Comparison of ENCODE assay signal across 8 cellular contexts in genomic region chr11:62561677-62562230, GRCh38. TPM values are rescaled to one million over a fixed set of nuclear protein-coding genes. Genes with fewer than 3 reads are reported as not detected.
DNase-seq lines count a peak whose midpoint lies in the region; ATAC-seq, FAIRE-seq and TF ChIP-seq lines count a peak whose summit lies in the region.
"Not testable (repeated sequence)": the region's sequence is repeated elsewhere in the genome, so short reads cannot be mapped to it uniquely, and the experiment has no call there.

No MANE protein-coding gene starts in this region.

- not testable (repeated sequence) for TF ChIP-seq RAD21 in A549 (conservative IDR thresholded peaks at IDR 0.05 in 1 of 2, IDR thresholded peaks at IDR 0.05 in 1 of 2)

- H3T11ph ChIP-seq in H9 (ENCODE audit: low read length) = not testable (repeated sequence)

- H3K27me3 ChIP-seq in H9 (ENCODE audit: insufficient read depth, low read length); hepatocyte; stomach: not testable (repeated sequence)

- not testable (repeated sequence) for TF ChIP-seq CTCF in A549 (IDR thresholded peaks at IDR 0.05); H9 (conservative IDR thresholded peaks at IDR 0.05); MCF 10A (IDR thresholded peaks at IDR 0.05; ENCODE audit: unreplicated experiment); hepatocyte (IDR thresholded peaks at IDR 0.05; ENCODE audit: poor library complexity); natural killer cell (IDR thresholded peaks at IDR 0.05); stomach (IDR thresholded peaks at IDR 0.05)

- H3K4me1 Mint-ChIP-seq in H9 = peaks cover 50% of the 10 kb centered on the region in 2 experiments
- H3K4me1 Mint-ChIP-seq in activated T-cell treated with anti-CD3 and anti-CD28 coated beads, Interleukin-2, amount 50 U/mL, for 72 hours (ENCODE audit: low read depth) = peaks cover 75% of the 10 kb centered on the region
- peaks cover 46% of the 10 kb centered on the region for H3K4me1 Mint-ChIP-seq in MCF 10A (ENCODE audit: insufficient read depth, unreplicated experiment)
- H3K4me1 Mint-ChIP-seq in natural killer cell = peaks cover 34 to 49% of the 10 kb centered on the region in 2 donors

- not testable (repeated sequence) for H3K79me1 ChIP-seq in H9 (ENCODE audit: insufficient read depth, low read depth, low read length, poor library complexity, severe bottlenecking)

- not testable (repeated sequence) for H3K79me2 ChIP-seq in H9 (ENCODE audit: insufficient read depth, low read length)
- H3K79me2 ChIP-seq in hepatocyte = peaks cover 48% of the 10 kb centered on the region

- H3K4me2 ChIP-seq in A549 = peak overlapping the region; percentile 46; the same call in 2 of the 3 replicates
- H3K4me2 ChIP-seq in H9 (ENCODE audit: insufficient read depth, insufficient read length, low read length); hepatocyte: not testable (repeated sequence)

- peak overlapping the region; percentile 18 to 60 for H3K4me3 Mint-ChIP-seq in H9
- not testable (repeated sequence) for H3K4me3 Mint-ChIP-seq in activated T-cell treated with anti-CD3 and anti-CD28 coated beads, Interleukin-2, amount 50 U/mL, for 72 hours; natural killer cell
- peak overlapping the region; percentile 2 for H3K4me3 Mint-ChIP-seq in MCF 10A (ENCODE audit: unreplicated experiment)

- H3K9me3 ChIP-seq in A549; H9 (ENCODE audit: control insufficient read depth, low read depth, low read length); SK-N-MC (ENCODE audit: low read depth, low read length); hepatocyte (ENCODE audit: low read depth); stomach: not testable (repeated sequence)

- not testable (repeated sequence) for H2AK5ac ChIP-seq in H9 (ENCODE audit: insufficient read length, low read length)

- H4K8ac ChIP-seq in H9 (replicated peaks; ENCODE audit: insufficient read length, low read depth, low read length) = not testable (repeated sequence)

- not testable (repeated sequence) for H3K9ac ChIP-seq in H9 (ENCODE audit: extremely low read depth, insufficient read length, low read length); SK-N-MC (ENCODE audit: insufficient read length)

- H3K18ac ChIP-seq in H9 (ENCODE audit: insufficient read length, low read depth, low read length) = not testable (repeated sequence)

- not testable (repeated sequence) for H4K20me1 ChIP-seq in H9 (ENCODE audit: control insufficient read depth, insufficient read depth, insufficient read length)
- peaks cover 12% of the 10 kb centered on the region for H4K20me1 ChIP-seq in hepatocyte (ENCODE audit: insufficient read depth, poor library complexity, severe bottlenecking)

- H3K27ac ChIP-seq in A549 (peak overlapping the region in 1 of 2 experiments; percentile 32; a peak in 1 of 6 replicates), SK-N-MC (peak overlapping the region; percentile 37; the same call in 1 of the 2 replicates), hepatocyte (peak overlapping the region; percentile 79), stomach (peak overlapping the region in 4 of 5 donors; percentile 81 to 97 (median 95))
- not testable (repeated sequence) for H3K27ac ChIP-seq in H9 (ENCODE audit: insufficient read length, low read depth, low read length)

- H3K27ac Mint-ChIP-seq in H9 (peak overlapping the region; percentile 13 to 97 (median 87)), MCF 10A (ENCODE audit: low read depth, unreplicated experiment) (peak overlapping the region; percentile 72), natural killer cell (peak overlapping the region; percentile 3 to 42)
- H3K27ac Mint-ChIP-seq in activated T-cell treated with anti-CD3 and anti-CD28 coated beads, Interleukin-2, amount 50 U/mL, for 72 hours = peak overlapping the region; percentile 87

- intact Hi-C loops in MCF 10A (cut with micrococcal nuclease); natural killer cell (cut with micrococcal nuclease); stomach (cut with DNase I; ENCODE audit: low total_unique reads): not testable (repeated sequence)

- not testable (repeated sequence) for H4K5ac ChIP-seq in H9 (ENCODE audit: insufficient read length, low read depth, low read length)

- not testable (repeated sequence) for BruUV-seq in MCF 10A (replicated peaks; lab: Mats Ljungman, UMichigan)

- DNase-seq in A549 (ENCODE audit: low read depth in 1 of 2, low spot score in 1 of 2); SK-N-MC (ENCODE audit: low read depth, low spot score); activated T-cell treated with anti-CD3 and anti-CD28 coated beads, Interleukin-2, amount 50 U/mL, for 72 hours; MCF 10A (ENCODE audit: unreplicated experiment); hepatocyte (ENCODE audit: low spot score); natural killer cell; stomach: not testable (repeated sequence)
- DNase-seq in H9 = peak; percentile 74

- H3K36me3 Mint-ChIP-seq in H9 (ENCODE audit: insufficient read depth in 1 of 3, low read depth in 3 of 3) (peaks cover 56 to 95% (median 70%) of the 10 kb centered on the region in 3 experiments), MCF 10A (ENCODE audit: insufficient read depth, unreplicated experiment) (peaks cover 98% of the 10 kb centered on the region), natural killer cell (peaks cover 19% of the 10 kb centered on the region)
- peaks cover 10 to 31% of the 10 kb centered on the region in 2 donors for H3K36me3 Mint-ChIP-seq in activated T-cell treated with anti-CD3 and anti-CD28 coated beads, Interleukin-2, amount 50 U/mL, for 72 hours (ENCODE audit: insufficient read depth in 2 of 2)

- not testable (repeated sequence) for H3K4me3 ChIP-seq in A549, SK-N-MC, hepatocyte, stomach

- not testable (repeated sequence) for H3K14ac ChIP-seq in H9 (ENCODE audit: insufficient read depth, low read length)

- H2AFZ ChIP-seq in H9 (ENCODE audit: low read length); hepatocyte: not testable (repeated sequence)

- not testable (repeated sequence) for H3K9me3 Mint-ChIP-seq in H9; activated T-cell treated with anti-CD3 and anti-CD28 coated beads, Interleukin-2, amount 50 U/mL, for 72 hours; MCF 10A (ENCODE audit: unreplicated experiment); natural killer cell

- H3K4me1 ChIP-seq in A549 (peaks cover 91% of the 10 kb centered on the region), hepatocyte (ENCODE audit: insufficient read depth) (peaks cover 14% of the 10 kb centered on the region), stomach (peaks cover 31 to 86% (median 55%) of the 10 kb centered on the region in 4 donors)
- not testable (repeated sequence) for H3K4me1 ChIP-seq in H9 (ENCODE audit: insufficient read depth, low read length)

- WGBS in A549 (ENCODE audit: missing lambda C conversion rate) = 62% methylated on average over 3 of the region's 3 CpGs
- no CpG with 5 or more reads among the region's 3 CpGs for WGBS in H9 (ENCODE audit: extremely low coverage, insufficient read length, low lambda C conversion rate)
- 49% methylated on average over 3 of the region's 3 CpGs for WGBS in hepatocyte (ENCODE audit: low lambda C conversion rate, missing lambda C conversion rate)
- WGBS in stomach, 5 donors = 40 to 58% (median 49%) methylated on average over 3 of the region's 3 CpGs

- H3K4ac ChIP-seq in H9 (ENCODE audit: low read depth, low read length) = not testable (repeated sequence)

- ATAC-seq in A549; activated T-cell treated with anti-CD3 and anti-CD28 coated beads, Interleukin-2, amount 50 U/mL, for 72 hours (replicated peaks in 1 of 2); natural killer cell: not testable (repeated sequence)

- H4K91ac ChIP-seq in H9 (ENCODE audit: insufficient read length, low read depth, low read length) = not testable (repeated sequence)

- not testable (repeated sequence) for FAIRE-seq in A549 (lab: Jason Lieb, UNC)

- H3K36me3 ChIP-seq in SK-N-MC (ENCODE audit: insufficient read depth, low read length) (peaks cover 93% of the 10 kb centered on the region), stomach (peaks cover 60 to 78% (median 75%) of the 10 kb centered on the region in 4 donors)
- H3K36me3 ChIP-seq in hepatocyte (replicated peaks; ENCODE audit: insufficient read depth, low read depth) = not testable (repeated sequence)

- not testable (repeated sequence) for H2BK20ac ChIP-seq in H9 (ENCODE audit: low read depth, low read length, poor library complexity, severe bottlenecking)

- POLR2A ChIA-PET in A549 (lab: Yijun Ruan, JAX) = interaction anchor here (0.9 to 1.7 kb wide), 3 partner anchors 12 to 91 kb away, joined by 3 to 13 read pairs (median 4); partner anchors contain the start of genes EEF1G and INTS5
- POLR2A ChIA-PET in MCF 10A (lab: Yijun Ruan, JAX) = interaction anchor here (1.1 to 13.5 kb wide), 15 partner anchors 8 to 294 kb away, joined by 3 to 599 read pairs (median 11); partner anchors contain the start of genes AHNAK, EEF1G, LBHD1 and TUT1

- H2BK5ac ChIP-seq in H9 (ENCODE audit: insufficient read length, low read length) = not testable (repeated sequence)

- not testable (repeated sequence) for H3K27me3 Mint-ChIP-seq in H9 (ENCODE audit: low read depth); activated T-cell treated with anti-CD3 and anti-CD28 coated beads, Interleukin-2, amount 50 U/mL, for 72 hours (ENCODE audit: low read depth); MCF 10A (ENCODE audit: insufficient read depth, unreplicated experiment); natural killer cell (ENCODE audit: low read depth in 2 of 2)

- H2BK12ac ChIP-seq in H9 (ENCODE audit: insufficient read length, low read depth, low read length) = not testable (repeated sequence)

- not testable (repeated sequence) for TF ChIP-seq EP300 in A549 (IDR thresholded peaks at IDR 0.05); stomach (IDR thresholded peaks at IDR 0.05)

- TF ChIP-seq POLR2A in A549 (IDR thresholded peaks at IDR 0.05; ENCODE audit: low read length); stomach (IDR thresholded peaks at IDR 0.05): not testable (repeated sequence)

- H3K23me2 ChIP-seq in H9 (ENCODE audit: insufficient read length, low read depth, low read length, poor library complexity, severe bottlenecking) = not testable (repeated sequence)

- H2BK120ac ChIP-seq in H9 (ENCODE audit: low read depth, low read length, poor library complexity, severe bottlenecking) = not testable (repeated sequence)

- not testable (repeated sequence) for H3K56ac ChIP-seq in H9 (ENCODE audit: insufficient read length, low read depth, low read length)

- H3K9me2 ChIP-seq in hepatocyte (replicated peaks; ENCODE audit: insufficient read depth) = not testable (repeated sequence)

- CTCF ChIA-PET in A549 (lab: Yijun Ruan, JAX) (interaction anchor here (0.6 to 12.6 kb wide), 19 partner anchors 9 to 180 kb away, joined by 3 to 296 read pairs (median 11); partner anchors contain the start of genes AHNAK, C11orf98, CSKMT and EEF1G), MCF 10A (lab: Yijun Ruan, JAX) (interaction anchor here (0.9 to 6.9 kb wide), 7 partner anchors 12 to 172 kb away, joined by 3 to 225 read pairs (median 7); partner anchors contain the start of gene AHNAK)

- H3K23ac ChIP-seq in H9 (ENCODE audit: insufficient read length, low read depth, low read length) = not testable (repeated sequence)

- H2BK15ac ChIP-seq in H9 (ENCODE audit: low read depth, low read length) = not testable (repeated sequence)

RNA-seq across cellular contexts. Expression of gene EEF1G, which starts 11.9 kb away (rescaled TPM):
- polyA plus RNA-seq in A549 (2011; rRNA removed) (1,728 and 1,795 TPM in 2 replicates), A549 (2017; fragmentation: RNase III; extraction: RNeasy Plus Mini Kit Qiagen cat#74134 plus additional on column Dnase treatment) (1,570 to 1,588 TPM (median 1,580 TPM) in 3 replicates), hepatocyte (501 and 526 TPM in 2 replicates), stomach (1,000 to 10,000 TPM; 1,415 to 1,760 (median 1,525) TPM)
- polyA plus RNA-seq in A549 (2012; cell fraction: cytosol; rRNA removed) = 1,512 and 1,621 TPM in 2 replicates
- polyA plus RNA-seq in A549 (2012; cell fraction: nucleus; rRNA removed) = 865 and 1,060 TPM in 2 replicates
- 1,998 and 2,695 TPM in 2 replicates for polyA minus RNA-seq in A549 (2011; rRNA and poly(A)+ RNA removed)
- total RNA-seq in H9 (2021) (1,790 and 1,800 TPM in 2 replicates), MCF 10A (2022) (1,510 and 1,855 TPM in 2 replicates), hepatocyte (1,612 and 1,634 TPM in 2 replicates), natural killer cell (100 to 1,000 TPM; 628 to 754 (median 714) TPM), stomach (1,000 to 10,000 TPM in 1 of 5 donors, 100 to 1,000 TPM in 4; 671 to 1,412 (median 779) TPM)
- 1,000 to 10,000 TPM; 2,565 to 2,667 TPM for total RNA-seq in activated T-cell treated with anti-CD3 and anti-CD28 coated beads, Interleukin-2, amount 50 U/mL, for 72 hours

RNA-seq across cellular contexts. Expression of gene AHNAK, which starts 15.1 kb away (rescaled TPM):
- polyA plus RNA-seq in A549 (2011; rRNA removed) (82.0 and 98.0 TPM in 2 replicates), A549 (2017; fragmentation: RNase III; extraction: RNeasy Plus Mini Kit Qiagen cat#74134 plus additional on column Dnase treatment) (41.5 to 62.9 TPM (median 43.3 TPM) in 3 replicates), hepatocyte (38.0 and 47.6 TPM in 2 replicates), stomach (10 to 100 TPM; 37.4 to 76.8 (median 60.3) TPM)
- 26.1 and 27.2 TPM in 2 replicates for polyA plus RNA-seq in A549 (2012; cell fraction: cytosol; rRNA removed)
- polyA plus RNA-seq in A549 (2012; cell fraction: nucleus; rRNA removed) = 55.0 and 96.0 TPM in 2 replicates
- 179 and 182 TPM in 2 replicates for polyA minus RNA-seq in A549 (2011; rRNA and poly(A)+ RNA removed)
- total RNA-seq in H9 (2021) (13.9 and 15.2 TPM in 2 replicates), MCF 10A (2022) (416 and 429 TPM in 2 replicates), hepatocyte (218 and 237 TPM in 2 replicates), natural killer cell (100 to 1,000 TPM; 623 to 740 (median 677) TPM), stomach (100 to 1,000 TPM; 550 to 693 (median 622) TPM)
- total RNA-seq in activated T-cell treated with anti-CD3 and anti-CD28 coated beads, Interleukin-2, amount 50 U/mL, for 72 hours = 100 to 1,000 TPM in 1 of 2 donors, 10 to 100 TPM in 1; 80.3 to 131 TPM

RNA-seq across cellular contexts. Expression of gene TUT1, which starts 29.6 kb away (rescaled TPM):
- polyA plus RNA-seq in A549 (2011; rRNA removed) (12.9 and 15.5 TPM in 2 replicates), A549 (2017; fragmentation: RNase III; extraction: RNeasy Plus Mini Kit Qiagen cat#74134 plus additional on column Dnase treatment) (9.9 to 11.7 TPM (median 11.1 TPM) in 3 replicates), hepatocyte (14.2 and 16.5 TPM in 2 replicates), stomach (10 to 100 TPM; 13.3 to 18.9 (median 16.3) TPM)
- 8.9 and 9.9 TPM in 2 replicates for polyA plus RNA-seq in A549 (2012; cell fraction: cytosol; rRNA removed)
- polyA plus RNA-seq in A549 (2012; cell fraction: nucleus; rRNA removed) = 30.4 and 31.6 TPM in 2 replicates
- polyA minus RNA-seq in A549 (2011; rRNA and poly(A)+ RNA removed) = 9.4 and 11.7 TPM in 2 replicates
- total RNA-seq in H9 (2021) (20.7 and 24.9 TPM in 2 replicates), MCF 10A (2022) (26.0 and 28.3 TPM in 2 replicates), hepatocyte (6.7 and 11.7 TPM in 2 replicates), natural killer cell (10 to 100 TPM; 20.0 to 28.9 (median 26.2) TPM), stomach (10 to 100 TPM in 3 of 5 donors, 1 to 10 TPM in 2; 6.1 to 36.2 (median 12.3) TPM)
- total RNA-seq in activated T-cell treated with anti-CD3 and anti-CD28 coated beads, Interleukin-2, amount 50 U/mL, for 72 hours = 10 to 100 TPM; 32.8 to 36.8 TPM

RNA-seq across cellular contexts. Expression of gene MTA2, which starts 39.9 kb away (rescaled TPM):
- polyA plus RNA-seq in A549 (2011; rRNA removed) (21.8 and 44.3 TPM in 2 replicates), A549 (2017; fragmentation: RNase III; extraction: RNeasy Plus Mini Kit Qiagen cat#74134 plus additional on column Dnase treatment) (79.3 to 85.0 TPM (median 84.5 TPM) in 3 replicates), hepatocyte (17.1 and 25.6 TPM in 2 replicates), stomach (10 to 100 TPM; 32.8 to 44.6 (median 34.7) TPM)
- polyA plus RNA-seq in A549 (2012; cell fraction: cytosol; rRNA removed) = 12.5 and 16.1 TPM in 2 replicates
- 25.7 and 48.5 TPM in 2 replicates for polyA plus RNA-seq in A549 (2012; cell fraction: nucleus; rRNA removed)
- 74.7 and 80.5 TPM in 2 replicates for polyA minus RNA-seq in A549 (2011; rRNA and poly(A)+ RNA removed)
- total RNA-seq in H9 (2021) (143 and 149 TPM in 2 replicates), MCF 10A (2022) (139 and 176 TPM in 2 replicates), hepatocyte (46.8 and 53.1 TPM in 2 replicates), natural killer cell (100 to 1,000 TPM; 254 to 305 (median 259) TPM), stomach (100 to 1,000 TPM in 1 of 5 donors, 10 to 100 TPM in 4; 53.9 to 110 (median 85.3) TPM)
- 100 to 1,000 TPM; 173 to 241 TPM for total RNA-seq in activated T-cell treated with anti-CD3 and anti-CD28 coated beads, Interleukin-2, amount 50 U/mL, for 72 hours

RNA-seq across cellular contexts. Expression of gene EML3, which starts 50.8 kb away (rescaled TPM):
- 15.2 and 19.7 TPM in 2 replicates for polyA plus RNA-seq in A549 (2011; rRNA removed)
- 16.7 and 22.6 TPM in 2 replicates for polyA plus RNA-seq in A549 (2012; cell fraction: cytosol; rRNA removed)
- 124 and 129 TPM in 2 replicates for polyA plus RNA-seq in A549 (2012; cell fraction: nucleus; rRNA removed)
- 21.4 to 28.0 TPM (median 27.2 TPM) in 3 replicates for polyA plus RNA-seq in A549 (2017; fragmentation: RNase III; extraction: RNeasy Plus Mini Kit Qiagen cat#74134 plus additional on column Dnase treatment)
- 15.4 and 16.7 TPM in 2 replicates for polyA minus RNA-seq in A549 (2011; rRNA and poly(A)+ RNA removed)
- 35.3 and 40.6 TPM in 2 replicates for total RNA-seq in H9 (2021)
- total RNA-seq in activated T-cell treated with anti-CD3 and anti-CD28 coated beads, Interleukin-2, amount 50 U/mL, for 72 hours = 100 to 1,000 TPM; 132 to 148 TPM
- 33.9 and 43.7 TPM in 2 replicates for total RNA-seq in MCF 10A (2022)
- total RNA-seq in hepatocyte = 18.3 and 21.6 TPM in 2 replicates
- 22.6 and 51.0 TPM in 2 replicates for polyA plus RNA-seq in hepatocyte
- 100 to 1,000 TPM; 221 to 233 (median 232) TPM for total RNA-seq in natural killer cell
- total RNA-seq in stomach = 100 to 1,000 TPM in 1 of 5 donors, 10 to 100 TPM in 4; 24.4 to 112 (median 51.8) TPM
- polyA plus RNA-seq in stomach = 10 to 100 TPM; 68.1 to 71.3 (median 69.2) TPM

Comparison
In these comparisons a context has a peak if more than half of its experiments do, and no peak if none do; other contexts are left out.
1. H3K27ac Mint-ChIP-seq: peak in every context shown above with its lines; median percentile 87 in H9; 87 in activated T-cell treated with anti-CD3 and anti-CD28 coated beads, Interleukin-2, amount 50 U/mL, for 72 hours; 72 in MCF 10A; 22 in natural killer cell.